ENCODE assay signal across 17 cellular contexts in the genomic region with DNA sequence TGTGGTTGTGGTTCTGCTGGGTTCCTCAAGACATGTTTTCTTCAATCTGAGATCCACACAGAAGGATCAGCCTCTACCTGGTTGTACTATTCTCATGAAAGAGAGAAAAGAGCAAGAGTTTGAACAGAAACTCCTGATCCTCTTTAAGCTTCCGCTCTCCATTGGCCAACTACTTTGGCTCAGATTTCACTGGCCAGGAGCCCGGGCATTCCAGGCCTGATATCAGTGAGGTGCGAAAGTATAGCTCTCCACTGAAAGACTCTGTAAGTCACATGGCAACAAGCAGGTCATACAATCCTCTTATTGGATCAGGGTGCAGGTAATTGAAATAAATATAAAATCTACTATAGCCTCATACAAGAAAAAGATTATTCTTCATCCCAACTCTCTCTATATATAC.
DNase-seq lines count a peak whose midpoint lies in the region; ATAC-seq and TF ChIP-seq lines count a peak whose summit lies in the region.
"Had no signal": no experiment of that assay in that cellular context is flagged by ENCODE, and none has a peak within 500 bp of the region (broad histone marks: within the 10 kb centered on the region; RNA-seq: fewer than 3 reads in every experiment).

No MANE protein-coding gene starts in this region.

- no peak overlapping the region for H2BK5ac ChIP-seq in trophoblast cell (ENCODE audit: low read depth, low read length, poor library complexity)

- TF ChIP-seq POLR2A in body of pancreas (IDR thresholded peaks at IDR 0.05), result no peak

- H3K18ac ChIP-seq in trophoblast cell (ENCODE audit: low read length), result no peak overlapping the region

- H3K4me3 ChIP-seq in body of pancreas, result no peak overlapping the region
- no peak overlapping the region for H3K4me3 ChIP-seq in trophoblast cell (ENCODE audit: low read depth, low read length)

- no peak overlapping the region for H2AK5ac ChIP-seq in trophoblast cell (ENCODE audit: low read length)

- DNase-seq in AG08396 (ENCODE audit: low spot score), result peak; percentile 5
- peak; percentile 42 for DNase-seq in M059J (ENCODE audit: low read depth)
- DNase-seq in body of pancreas, result peak; percentile 34 to 65 (median 47)
- peak; percentile 7 for DNase-seq in kidney glomerular epithelial cell (lab: John Stamatoyannopoulos, UW)
- no peak for DNase-seq in KG1 (lab: John Stamatoyannopoulos, UW)
- DNase-seq in trophoblast cell, result no peak
- no peak for DNase-seq in DMS153 (lab: John Stamatoyannopoulos, UW)
- DNase-seq in inferior parietal cortex (ENCODE audit: extremely low spot score), result no peak
- DNase-seq: activated CD4-positive, alpha-beta T cell treated with anti-CD3 and anti-CD28 coated beads for 48 hours; activated CD8-positive, alpha-beta memory T cell treated with anti-CD3 and anti-CD28 coated beads, Interleukin-2, amount 50 U/mL, for 48 hours; CD8-positive, alpha-beta memory T cell; dermis blood vessel endothelial cell; immature natural killer cell; NCI-H187; NCI-H82 had no signal

- no peak overlapping the region for H3K14ac ChIP-seq in trophoblast cell (ENCODE audit: low read length)

- peak; percentile 91 for ATAC-seq in body of pancreas
- ATAC-seq: sciatic nerve had no signal

- H3K27ac ChIP-seq in body of pancreas (peak overlapping the region in 2 of 4 donors; percentile 5 to 54), trophoblast cell (ENCODE audit: low read depth, low read length) (no peak overlapping the region)
- H3K27ac ChIP-seq: neutrophil had no signal

- no peak for TF ChIP-seq CTCF in body of pancreas (IDR thresholded peaks at IDR 0.05)

- H4K91ac ChIP-seq in trophoblast cell (ENCODE audit: low read depth, low read length), result no peak overlapping the region

- no peak overlapping the region for H3K4me2 ChIP-seq in trophoblast cell (ENCODE audit: low read length)

- no peak overlapping the region for H2BK12ac ChIP-seq in trophoblast cell (ENCODE audit: low read length)

- H3K27me3 ChIP-seq in body of pancreas (no peaks in the 10 kb centered on the region), trophoblast cell (ENCODE audit: insufficient read depth, low read length) (no peaks in the 10 kb centered on the region)
- H3K27me3 ChIP-seq: neutrophil had no signal

- intact Hi-C loops in body of pancreas (cut with DNase I), result no loop called here

- H3K9me3 ChIP-seq in body of pancreas, result no peaks in the 10 kb centered on the region
- no peaks in the 10 kb centered on the region for H3K9me3 ChIP-seq in trophoblast cell (ENCODE audit: insufficient read depth, low read depth, low read length)
- H3K9me3 ChIP-seq: neutrophil had no signal

- H2BK120ac ChIP-seq in trophoblast cell (ENCODE audit: insufficient read depth, low read length, poor library complexity), result no peak overlapping the region

- H2AFZ ChIP-seq in trophoblast cell (ENCODE audit: insufficient read depth, low read length, poor library complexity), result no peak overlapping the region

- no peak overlapping the region for H3K9ac ChIP-seq in trophoblast cell (ENCODE audit: low read length)

- WGBS in body of pancreas, 2 donors, result 6 to 29% methylated on average over 3 of the region's 3 CpGs
- WGBS in trophoblast cell (ENCODE audit: extremely low coverage, insufficient coverage, insufficient read length), result no CpG with 5 or more reads among the region's 3 CpGs

- no peak overlapping the region for H3K23ac ChIP-seq in trophoblast cell (ENCODE audit: low read length)

- H3K4me1 ChIP-seq in body of pancreas (no peaks in the 10 kb centered on the region), trophoblast cell (ENCODE audit: control insufficient read depth in 1 of 2, insufficient read depth in 2 of 2, low read length in 2 of 2) (no peaks in the 10 kb centered on the region)

- no peaks in the 10 kb centered on the region for H3K79me2 ChIP-seq in trophoblast cell (ENCODE audit: control insufficient read depth, insufficient read depth, low read length, poor library complexity)

- H3K36me3 ChIP-seq in body of pancreas (replicated peaks in 1 of 2; ENCODE audit: insufficient read depth in 1 of 2, low read depth in 2 of 2), result no peaks in the 10 kb centered on the region
- H3K36me3 ChIP-seq in trophoblast cell (ENCODE audit: control insufficient read depth in 1 of 2, insufficient read depth in 2 of 2, low read length in 2 of 2), result no peaks in the 10 kb centered on the region
- H3K36me3 ChIP-seq: neutrophil had no signal

- no peak overlapping the region for H3K4ac ChIP-seq in trophoblast cell (ENCODE audit: low read depth, low read length)

- H3K79me1 ChIP-seq in trophoblast cell (ENCODE audit: low read length), result no peaks in the 10 kb centered on the region

- no peak overlapping the region for H4K12ac ChIP-seq in trophoblast cell (ENCODE audit: low read depth, low read length)

- no peak overlapping the region for H4K8ac ChIP-seq in trophoblast cell (ENCODE audit: low read depth, low read length)

Comparison
In these comparisons a context has a peak if more than half of its experiments do, and no peak if none do; other contexts are left out.
1. DNase-seq: peak in AG08396 (single experiment), M059J (single experiment), body of pancreas (4 of 4) and kidney glomerular epithelial cell (single experiment); none in KG1 (single experiment), trophoblast cell (0 of 2), DMS153 (single experiment) and inferior parietal cortex (single experiment).